ENCODE assay signal across 28 cellular contexts in the genomic region with DNA sequence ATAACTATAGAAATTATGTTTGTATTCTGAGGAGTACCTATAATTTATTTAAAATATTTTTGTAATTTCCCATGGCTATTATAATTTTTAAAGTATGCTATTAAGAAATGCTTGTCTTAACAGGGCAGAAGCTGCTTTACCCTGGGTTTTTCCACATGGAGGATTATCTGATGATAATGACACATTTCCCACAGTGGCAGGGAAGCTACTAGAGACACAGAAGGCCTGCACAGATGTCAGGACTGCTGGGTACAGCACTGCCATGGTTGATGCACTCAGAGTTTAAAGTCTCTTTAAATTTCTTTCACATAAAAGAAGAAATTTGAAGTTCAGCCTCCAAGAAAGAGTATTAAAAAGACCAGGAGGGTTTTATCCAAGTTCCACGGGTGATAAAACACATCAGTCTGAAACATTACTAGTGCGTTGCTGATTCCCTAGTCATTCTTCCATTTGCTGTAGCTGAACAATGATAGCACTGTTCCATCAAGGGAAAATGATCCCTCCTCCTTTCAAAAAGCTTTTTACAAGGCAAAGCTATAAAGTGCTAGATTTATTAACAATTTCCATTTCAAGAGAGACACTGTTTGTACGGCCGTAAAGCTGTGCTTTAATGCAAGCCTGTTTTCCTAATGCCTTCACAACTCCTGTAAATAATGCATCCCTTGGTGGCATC.
DNase-seq lines count a peak whose midpoint lies in the region; ATAC-seq and TF ChIP-seq lines count a peak whose summit lies in the region.
"Had no signal": no experiment of that assay in that cellular context is flagged by ENCODE, and none has a peak within 500 bp of the region (broad histone marks: within the 10 kb centered on the region; RNA-seq: fewer than 3 reads in every experiment).

No MANE protein-coding gene starts in this region.

- no peak overlapping the region for H3K4me3 Mint-ChIP-seq in glutamatergic neuron (ENCODE audit: unreplicated experiment)
- H3K4me3 Mint-ChIP-seq: activated CD4-positive, alpha-beta T cell treated with anti-CD3 and anti-CD28 coated beads for 36 hours; activated naive CD8-positive, alpha-beta T cell treated with anti-CD3 and anti-CD28 coated beads for 36 hours; CD8-positive, alpha-beta T cell; immature natural killer cell; memory B cell had no signal

- in situ Hi-C loops in G401 (cut with HindIII; ENCODE audit: low sequenced_read_pairs): no loop called here

- peak; percentile 4 for DNase-seq in G401 (ENCODE audit: low spot score)
- peak; percentile 6 for DNase-seq in NCI-H524 treated with DMSO at 0.1 percent for 48 hours (lab: John Stamatoyannopoulos, UW)
- no peak for DNase-seq in glutamatergic neuron
- peak; percentile 74 for DNase-seq in retina
- DNase-seq in GM19238 (ENCODE audit: insufficient read length, low spot score): no peak
- DNase-seq: ACHN; activated CD4-positive, alpha-beta T cell treated with anti-CD3 and anti-CD28 coated beads for 36 hours; activated CD8-positive, alpha-beta memory T cell treated with anti-CD3 and anti-CD28 coated beads for 24 hours; activated effector memory CD4-positive, alpha-beta T cell treated with anti-CD3 and anti-CD28 coated beads, Interleukin-2, amount 50 U/mL, for 16 hours; activated naive CD8-positive, alpha-beta T cell treated with anti-CD3 and anti-CD28 coated beads for 36 hours; BE2C; CD8-positive, alpha-beta T cell; hypothalamus; immature natural killer cell; Kasumi-1; NCI-H146; NCI-H748 treated with DMSO at 0.1 percent for 48 hours; posterior cingulate gyrus; right cardiac atrium; spleen; stomach; SW 1271 had no signal

- no peak for TF ChIP-seq CTCF in glutamatergic neuron (IDR thresholded peaks at IDR 0.05; ENCODE audit: partially characterized antibody, unreplicated experiment)
- no peak for TF ChIP-seq CTCF in gastroesophageal sphincter (IDR thresholded peaks at IDR 0.05)

- 64 to 68% methylated on average over 4 of the region's 4 CpGs for WGBS in gastroesophageal sphincter (ENCODE audit: low coverage in 1 of 2), 2 donors

- no peaks in the 10 kb centered on the region for H3K27me3 ChIP-seq in gastroesophageal sphincter
- H3K27me3 ChIP-seq: BE2C, breast epithelium, spleen, stomach had no signal

- TF ChIP-seq EP300 in gastroesophageal sphincter (IDR thresholded peaks at IDR 0.05): no peak

- H3K9me3 Mint-ChIP-seq in glutamatergic neuron (ENCODE audit: unreplicated experiment): peaks cover 2% of the 10 kb centered on the region

- H3K27ac Mint-ChIP-seq in glutamatergic neuron (ENCODE audit: unreplicated experiment): peak overlapping the region; percentile 94
- H3K27ac Mint-ChIP-seq: activated CD4-positive, alpha-beta T cell treated with anti-CD3 and anti-CD28 coated beads for 36 hours; activated naive CD8-positive, alpha-beta T cell treated with anti-CD3 and anti-CD28 coated beads for 36 hours; CD8-positive, alpha-beta T cell; immature natural killer cell; memory B cell had no signal

- peaks cover 20% of the 10 kb centered on the region for H3K4me1 Mint-ChIP-seq in glutamatergic neuron (ENCODE audit: low read depth, unreplicated experiment)
- H3K4me1 Mint-ChIP-seq: activated CD4-positive, alpha-beta T cell treated with anti-CD3 and anti-CD28 coated beads for 36 hours; activated naive CD8-positive, alpha-beta T cell treated with anti-CD3 and anti-CD28 coated beads for 36 hours; immature natural killer cell; memory B cell had no signal

- H3K9me3 ChIP-seq in gastroesophageal sphincter: no peaks in the 10 kb centered on the region
- H3K9me3 ChIP-seq: BE2C, breast epithelium, HAP-1, stomach had no signal

- ATAC-seq in HG03108 (IDR thresholded peaks at IDR 0.05; ENCODE audit: unreplicated experiment) (no peak), gastroesophageal sphincter (no peak)
- ATAC-seq: activated CD4-positive, alpha-beta T cell treated with anti-CD3 and anti-CD28 coated beads for 36 hours; CD8-positive, alpha-beta T cell; left lobe of liver; right cardiac atrium had no signal

- no peak for TF ChIP-seq POLR2A in gastroesophageal sphincter (IDR thresholded peaks at IDR 0.05)

- H3K27ac ChIP-seq in gastroesophageal sphincter: no peak overlapping the region
- H3K27ac ChIP-seq: breast epithelium, spleen, stomach had no signal

- no peaks in the 10 kb centered on the region for H3K27me3 Mint-ChIP-seq in glutamatergic neuron (ENCODE audit: unreplicated experiment)
- H3K27me3 Mint-ChIP-seq: activated CD4-positive, alpha-beta T cell treated with anti-CD3 and anti-CD28 coated beads for 36 hours; activated naive CD8-positive, alpha-beta T cell treated with anti-CD3 and anti-CD28 coated beads for 36 hours; memory B cell had no signal

- no peaks in the 10 kb centered on the region for H3K36me3 Mint-ChIP-seq in glutamatergic neuron (ENCODE audit: unreplicated experiment)
- H3K36me3 Mint-ChIP-seq: activated naive CD8-positive, alpha-beta T cell treated with anti-CD3 and anti-CD28 coated beads for 36 hours; CD8-positive, alpha-beta T cell; immature natural killer cell; memory B cell had no signal

- no peak overlapping the region for H3K4me3 ChIP-seq in gastroesophageal sphincter
- H3K4me3 ChIP-seq: breast epithelium, HAP-1, spleen, stomach had no signal

- no peaks in the 10 kb centered on the region for H3K4me1 ChIP-seq in gastroesophageal sphincter
- H3K4me1 ChIP-seq: BE2C, breast epithelium, HAP-1, spleen, stomach had no signal

- H3K36me3 ChIP-seq in gastroesophageal sphincter: no peaks in the 10 kb centered on the region
- H3K36me3 ChIP-seq: BE2C, breast epithelium, HAP-1, spleen, stomach had no signal

Comparison
In these comparisons a context has a peak if more than half of its experiments do, and no peak if none do; other contexts are left out.
1. DNase-seq: peak in G401 (single experiment), NCI-H524 treated with DMSO at 0.1 percent for 48 hours (single experiment) and retina (single experiment); none in glutamatergic neuron (single experiment) and GM19238 (single experiment).